Comparison of ENCODE assay signal across 8 cellular contexts in genomic region chr17:7260601-7261376, GRCh38. TPM values are rescaled to one million over a fixed set of nuclear protein-coding genes. Genes with fewer than 3 reads are reported as not detected.
DNase-seq lines count a peak whose midpoint lies in the region; ATAC-seq, FAIRE-seq and TF ChIP-seq lines count a peak whose summit lies in the region.

No MANE protein-coding gene starts in this region.

- no peak for TF ChIP-seq CTCF in brain (conservative IDR thresholded peaks at IDR 0.05)
- TF ChIP-seq CTCF in kidney (IDR thresholded peaks at IDR 0.05; ENCODE audit: borderline replicate concordance, extremely low read depth, insufficient read depth) = no peak

- no peak overlapping the region for H3K27ac Mint-ChIP-seq in brain

- H3K4me3 ChIP-seq in kidney (ENCODE audit: low read length in 2 of 2) = peak overlapping the region; percentile 53 to 74

- peaks cover 7 to 8% of the 10 kb centered on the region in 2 donors for H3K36me3 ChIP-seq in kidney (ENCODE audit: control insufficient read depth in 1 of 2, insufficient read depth in 2 of 2, low read length in 2 of 2)

- peaks cover 16% of the 10 kb centered on the region for H3K4me1 Mint-ChIP-seq in brain

- no peaks in the 10 kb centered on the region for H3K9me3 ChIP-seq in kidney (ENCODE audit: control insufficient read depth in 1 of 2, low read length in 2 of 2)

- H3K27me3 Mint-ChIP-seq in brain = peaks cover 74% of the 10 kb centered on the region

- H3K9me3 Mint-ChIP-seq in brain = no peaks in the 10 kb centered on the region

- H3K4me1 ChIP-seq in kidney (ENCODE audit: control insufficient read depth in 1 of 2, insufficient read depth in 1 of 2, low read depth in 1 of 2, low read length in 2 of 2) = peaks cover 3 to 21% of the 10 kb centered on the region in 2 donors

- peak overlapping the region; percentile 41 to 91 for H3K9ac ChIP-seq in kidney (ENCODE audit: low read length in 2 of 2)

- peak; percentile 11 for ATAC-seq in stimulated activated naive CD8-positive, alpha-beta T cell treated with anti-CD3 and anti-CD28 coated beads, Interleukin-15, Interleukin-2, amounts not matched to agents 100 U/mL and 50 U/mL, for 24 hours
- ATAC-seq in GM21576 (IDR thresholded peaks at IDR 0.05; ENCODE audit: unreplicated experiment) = no peak

- FAIRE-seq in kidney (lab: Jason Lieb, UNC) = no peak
- FAIRE-seq in RCC 7860 (lab: Jason Lieb, UNC) = no peak

- peak overlapping the region in 4 of 5 experiments; percentile 30 to 67 (median 56) for H3K4me3 Mint-ChIP-seq in brain

- peak overlapping the region; percentile 89 for H3K27ac ChIP-seq in kidney (ENCODE audit: low read depth in 2 of 2, low read length in 2 of 2)

- DNase-seq in DMS53 (lab: John Stamatoyannopoulos, UW) (peak; percentile 96), NCI-H1105 (lab: John Stamatoyannopoulos, UW) (peak; percentile 59), kidney (peak; percentile 94), RCC 7860 (ENCODE audit: low spot score) (no peak), anterior cingulate cortex (lab: John Stamatoyannopoulos, UW) (no peak)
- DNase-seq in stimulated activated naive CD8-positive, alpha-beta T cell treated with anti-CD3 and anti-CD28 coated beads, Interleukin-15, Interleukin-2, amounts not matched to agents 100 U/mL and 50 U/mL, for 24 hours = peak; percentile 59

- H3K36me3 Mint-ChIP-seq in brain = peaks cover 38% of the 10 kb centered on the region

- intact Hi-C loops in kidney (cut with DNase I) = no loop called here

RNA-seq across cellular contexts. Expression of gene CLDN7, which starts 1.5 kb away (rescaled TPM):
- polyA plus RNA-seq in brain (ENCODE audit: insufficient read depth, low read depth, low replicate concordance) (113 TPM), kidney (ENCODE audit: insufficient read depth, low read depth, low replicate concordance) (119 TPM)
- 233 TPM for total RNA-seq in kidney

RNA-seq across cellular contexts. Expression of gene ELP5, which starts 8.8 kb away (rescaled TPM):
- 58.2 TPM for polyA plus RNA-seq in brain (ENCODE audit: insufficient read depth, low read depth, low replicate concordance)
- total RNA-seq in kidney = 41.9 TPM
- polyA plus RNA-seq in kidney (ENCODE audit: insufficient read depth, low read depth, low replicate concordance) = 110 TPM

RNA-seq across cellular contexts. Expression of gene CTDNEP1, which starts 9.3 kb away (rescaled TPM):
- polyA plus RNA-seq in brain (ENCODE audit: insufficient read depth, low read depth, low replicate concordance) (310 TPM), kidney (ENCODE audit: insufficient read depth, low read depth, low replicate concordance) (124 TPM)
- 113 TPM for total RNA-seq in kidney

RNA-seq across cellular contexts. Expression of gene GABARAP, which starts 18.5 kb away (rescaled TPM):
- polyA plus RNA-seq in brain (ENCODE audit: insufficient read depth, low read depth, low replicate concordance) = 1,714 TPM
- 477 TPM for total RNA-seq in kidney
- polyA plus RNA-seq in kidney (ENCODE audit: insufficient read depth, low read depth, low replicate concordance) = 1,483 TPM

RNA-seq across cellular contexts. Expression of gene SLC2A4, which starts 20.7 kb away (rescaled TPM):
- polyA plus RNA-seq in brain (ENCODE audit: insufficient read depth, low read depth, low replicate concordance) = 1.6 TPM
- total RNA-seq in kidney = 4.2 TPM
- polyA plus RNA-seq in kidney (ENCODE audit: insufficient read depth, low read depth, low replicate concordance) = 2.8 TPM

Comparison
In these comparisons a context has a peak if more than half of its experiments do, and no peak if none do; other contexts are left out.
1. DNase-seq: peak in DMS53 (single experiment), NCI-H1105 (single experiment), kidney (single experiment) and stimulated activated naive CD8-positive, alpha-beta T cell treated with anti-CD3 and anti-CD28 coated beads, Interleukin-15, Interleukin-2, amounts not matched to agents 100 U/mL and 50 U/mL, for 24 hours (single experiment); none in RCC 7860 (single experiment) and anterior cingulate cortex (0 of 58).